ENCODE assay signal across 19 cellular contexts in genomic region chr11:112965601-112966125, GRCh38. TPM values are rescaled to one million over a fixed set of nuclear protein-coding genes. Genes with fewer than 3 reads are reported as not detected.
DNase-seq lines count a peak whose midpoint lies in the region; ATAC-seq, FAIRE-seq and TF ChIP-seq lines count a peak whose summit lies in the region.
"Had no signal": no experiment of that assay in that cellular context is flagged by ENCODE, and none has a peak within 500 bp of the region (broad histone marks: within the 10 kb centered on the region; RNA-seq: fewer than 3 reads in every experiment).

No MANE protein-coding gene starts in this region.

- no peaks in the 10 kb centered on the region for H3K36me3 Mint-ChIP-seq in nephron progenitor cell (ENCODE audit: low read depth)
- H3K36me3 Mint-ChIP-seq in HFFc6 (ENCODE audit: low read depth), result no peaks in the 10 kb centered on the region

- no peak for FAIRE-seq in kidney (lab: Jason Lieb, UNC)
- FAIRE-seq: K562 had no signal

- H3K9me3 Mint-ChIP-seq in nephron progenitor cell (no peaks in the 10 kb centered on the region), HFFc6 (no peaks in the 10 kb centered on the region; the same call in 1 of the 2 replicates)
- H3K9me3 Mint-ChIP-seq: CD4-positive, alpha-beta T cell had no signal

- H3K36me3 ChIP-seq in kidney (ENCODE audit: control insufficient read depth in 1 of 2, insufficient read depth in 2 of 2, low read length in 2 of 2), result no peaks in the 10 kb centered on the region
- H3K36me3 ChIP-seq: sigmoid colon, tibial nerve had no signal

- ATAC-seq in GM21825 (IDR thresholded peaks at IDR 0.05; ENCODE audit: unreplicated experiment), result no peak
- ATAC-seq: K562; stimulated activated naive CD8-positive, alpha-beta T cell treated with anti-CD3 and anti-CD28 coated beads, Interleukin-15, Interleukin-2, amounts not matched to agents 100 U/mL and 50 U/mL, for 24 hours had no signal

- TF ChIP-seq CTCF in nephron progenitor cell (IDR thresholded peaks at IDR 0.05) (no peak), HFFc6 (IDR thresholded peaks at IDR 0.05) (no peak), kidney (IDR thresholded peaks at IDR 0.05; ENCODE audit: borderline replicate concordance, extremely low read depth, insufficient read depth) (no peak)

- H3K4me3 ChIP-seq in kidney (ENCODE audit: low read length in 2 of 2), result no peak overlapping the region
- H3K4me3 ChIP-seq: K562, lung, sigmoid colon, tibial nerve had no signal

- no peak overlapping the region for H3K27ac ChIP-seq in kidney (ENCODE audit: low read depth in 2 of 2, low read length in 2 of 2)
- H3K27ac ChIP-seq: parathyroid adenoma, RWPE1, sigmoid colon, tibial nerve had no signal

- no peak overlapping the region for H3K9ac ChIP-seq in kidney (ENCODE audit: low read length in 2 of 2)
- H3K9ac ChIP-seq: parathyroid adenoma had no signal

- no peaks in the 10 kb centered on the region for H3K9me3 ChIP-seq in kidney (ENCODE audit: control insufficient read depth in 1 of 2, low read length in 2 of 2)
- H3K9me3 ChIP-seq: sigmoid colon, tibial nerve had no signal

- H3K27me3 Mint-ChIP-seq in nephron progenitor cell (ENCODE audit: low read depth, poor library complexity), result peaks cover 7% of the 10 kb centered on the region
- peaks cover 18% of the 10 kb centered on the region for H3K27me3 Mint-ChIP-seq in HFFc6 (ENCODE audit: insufficient read depth)

- intact Hi-C loops in kidney (cut with DNase I), result no loop called here

- H3K4me3 Mint-ChIP-seq in nephron progenitor cell (peak overlapping the region; percentile 29), HFFc6 (no peak overlapping the region)
- H3K4me3 Mint-ChIP-seq: CD4-positive, alpha-beta T cell had no signal

- DNase-seq in NCI-H2196 (lab: John Stamatoyannopoulos, UW; ENCODE audit: unreplicated experiment), result peak; percentile 20
- DNase-seq in NCI-H2196 treated with DMSO at 0.1 percent for 48 hours (lab: John Stamatoyannopoulos, UW; ENCODE audit: unreplicated experiment), result no peak
- peak; percentile 15 for DNase-seq in NCI-H146 (lab: John Stamatoyannopoulos, UW)
- peak; percentile 34 for DNase-seq in NCI-H748 treated with DMSO at 0.1 percent for 48 hours (lab: John Stamatoyannopoulos, UW)
- DNase-seq in nephron progenitor cell, result no peak
- DNase-seq in HFFc6, result no peak
- DNase-seq in kidney, result no peak
- DNase-seq: activated CD4-positive, alpha-beta T cell treated with anti-CD3 and anti-CD28 coated beads for 48 hours; CD4-positive, alpha-beta T cell; islet precursor cell; sigmoid colon; stimulated activated CD4-positive, alpha-beta T cell treated with anti-CD3 and anti-CD28 coated beads, Interleukin-1b, Interleukin-23, amount 100 ng/mL, for 48 hours; stimulated activated naive CD8-positive, alpha-beta T cell treated with anti-CD3 and anti-CD28 coated beads, Interleukin-15, Interleukin-2, amounts not matched to agents 100 U/mL and 50 U/mL, for 24 hours had no signal

- peaks cover 49% of the 10 kb centered on the region for H3K4me1 Mint-ChIP-seq in nephron progenitor cell
- H3K4me1 Mint-ChIP-seq in HFFc6 (ENCODE audit: low read depth), result peaks cover 6% of the 10 kb centered on the region

- no peak overlapping the region for H3K27ac Mint-ChIP-seq in nephron progenitor cell
- no peak overlapping the region for H3K27ac Mint-ChIP-seq in HFFc6
- H3K27ac Mint-ChIP-seq: CD4-positive, alpha-beta T cell had no signal

- peaks cover 0 to 4% of the 10 kb centered on the region in 2 donors for H3K4me1 ChIP-seq in kidney (ENCODE audit: control insufficient read depth in 1 of 2, insufficient read depth in 1 of 2, low read depth in 1 of 2, low read length in 2 of 2)
- H3K4me1 ChIP-seq: parathyroid adenoma had no signal

RNA-seq across cellular contexts. Expression of gene NCAM1, which starts 4.4 kb away (rescaled TPM):
- under 1 TPM in 1 of 6 experiments, not detected in 5; 0.20 TPM for total RNA-seq in HFFc6 (2021; fragmentation: NEBNext Ultra II Directional; extraction: Animal tissue kit (Norgen Biotek cat#: 25700))
- 3.0 TPM for total RNA-seq in kidney
- polyA plus RNA-seq in kidney (ENCODE audit: insufficient read depth, low read depth, low replicate concordance), result 1.7 TPM

Comparison
In these comparisons a context has a peak if more than half of its experiments do, and no peak if none do; other contexts are left out.
1. DNase-seq: peak in NCI-H2196 (single experiment), NCI-H146 (single experiment) and NCI-H748 treated with DMSO at 0.1 percent for 48 hours (single experiment); none in NCI-H2196 treated with DMSO at 0.1 percent for 48 hours (single experiment), nephron progenitor cell (single experiment), HFFc6 (single experiment) and kidney (single experiment).